In the genomic region with DNA sequence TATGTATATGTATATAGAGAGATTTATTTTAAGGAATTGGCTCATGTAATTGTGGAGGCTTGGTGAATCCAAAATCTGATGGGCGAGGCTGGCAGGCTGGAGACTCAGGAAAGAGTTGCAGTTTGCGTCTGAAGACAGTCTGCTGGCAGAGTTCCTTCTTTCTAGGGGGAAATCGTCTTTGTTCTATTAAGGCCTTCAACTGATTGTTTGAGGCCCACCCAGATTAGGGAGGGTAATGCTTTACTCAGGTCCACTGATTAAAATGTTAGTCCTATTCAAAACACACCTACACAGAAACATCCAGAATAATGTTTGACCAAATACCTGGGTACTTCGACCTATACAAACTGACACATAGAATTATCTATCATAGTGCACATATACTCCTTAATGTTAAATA, we compare ENCODE assay signal across 26 cellular contexts.
"Had no signal": no experiment of that assay in that cellular context is flagged by ENCODE, and none has a peak within 500 bp of the region (broad histone marks: within the 10 kb centered on the region; RNA-seq: fewer than 3 reads in every experiment).

No MANE protein-coding gene starts in this region.

- DNase-seq: nephron progenitor cell; nucleus accumbens; pancreas; psoas muscle; right cardiac atrium; right lobe of liver; sigmoid colon; small intestine; stimulated activated CD4-positive, alpha-beta T cell treated with anti-CD3 and anti-CD28 coated beads, Interleukin-15, amount 100 ng/mL, for 24 hours; stimulated activated CD4-positive, alpha-beta T cell treated with anti-CD3 and anti-CD28 coated beads, Interleukin-2, amount 100 ng/mL, for 24 hours; stimulated activated CD4-positive, alpha-beta T cell treated with anti-CD3 and anti-CD28 coated beads, Interleukin-2, amount 100 ng/mL, for 48 hours; stimulated activated CD4-positive, alpha-beta T cell treated with anti-CD3 and anti-CD28 coated beads, Interleukin-4, amount 100 ng/mL, for 24 hours; stimulated activated naive B cell treated with anti-CD40 and anti-IgM and Interleukin-4, amounts not matched to agents 10 μg/mL and 1 μg/mL and 100 μg/mL, for 72 hours; stimulated activated naive CD4-positive, alpha-beta T cell treated with Interleukin-2 at 50 U/mL for 16 hours; stomach; thyroid gland; trophoblast cell; upper lobe of left lung had no signal

- H3K4me1 Mint-ChIP-seq: nephron progenitor cell; neural crest cell; stimulated activated effector memory CD8-positive, alpha-beta T cell treated with anti-CD3 and anti-CD28 coated beads, Interleukin-12 subunit alpha, Interleukin-12 subunit beta, amount 100 ng/mL, for 72 hours had no signal

- H3K4me3 ChIP-seq: pancreas, psoas muscle, right lobe of liver, sigmoid colon, stomach, thoracic aorta, thyroid gland, tibial nerve, upper lobe of left lung, vagina had no signal

- H3K27ac ChIP-seq: neutrophil, pancreas, psoas muscle, right lobe of liver, sigmoid colon, stomach, thoracic aorta, thyroid gland, tibial nerve, upper lobe of left lung, vagina had no signal

- H3K36me3 ChIP-seq: neutrophil, pancreas, right lobe of liver, sigmoid colon, stomach, thoracic aorta, thyroid gland, tibial nerve, upper lobe of left lung, vagina had no signal

- ATAC-seq: natural killer cell treated with Interleukin-12 subunit alpha and Interleukin-12 subunit beta and Interleukin-15 and Interleukin-18, amount 100 ng/mL, for 72 hours; pancreas; psoas muscle; right cardiac atrium; right lobe of liver; stimulated activated effector memory CD8-positive, alpha-beta T cell treated with anti-CD3 and anti-CD28 coated beads, Interleukin-12 subunit alpha, Interleukin-12 subunit beta, amount 100 ng/mL, for 72 hours; stimulated activated naive B cell treated with anti-CD40 and anti-IgM and Interleukin-4, amounts not matched to agents 10 μg/mL and 1 μg/mL and 100 μg/mL, for 72 hours had no signal

- H3K4me3 Mint-ChIP-seq: natural killer cell treated with Interleukin-12 subunit alpha and Interleukin-12 subunit beta and Interleukin-15 and Interleukin-18, amount 100 ng/mL, for 72 hours; nephron progenitor cell; neural crest cell; stimulated activated effector memory CD8-positive, alpha-beta T cell treated with anti-CD3 and anti-CD28 coated beads, Interleukin-12 subunit alpha, Interleukin-12 subunit beta, amount 100 ng/mL, for 72 hours; stimulated activated naive B cell treated with anti-CD40 and anti-IgM and Interleukin-4, amounts not matched to agents 10 μg/mL and 1 μg/mL and 100 μg/mL, for 72 hours; stimulated activated naive CD8-positive, alpha-beta T cell treated with anti-CD3 and anti-CD28 coated beads, Interleukin-15, Interleukin-2, amounts not matched to agents 100 ng/mL and 50 ng/mL, for 24 hours had no signal

- H3K27me3 Mint-ChIP-seq: natural killer cell treated with Interleukin-12 subunit alpha and Interleukin-12 subunit beta and Interleukin-15 and Interleukin-18, amount 100 ng/mL, for 72 hours; stimulated activated naive B cell treated with anti-CD40 and anti-IgM and Interleukin-4, amounts not matched to agents 10 μg/mL and 1 μg/mL and 100 μg/mL, for 72 hours; stimulated activated naive CD8-positive, alpha-beta T cell treated with anti-CD3 and anti-CD28 coated beads, Interleukin-15, Interleukin-2, amounts not matched to agents 100 ng/mL and 50 ng/mL, for 24 hours had no signal

- H3K36me3 Mint-ChIP-seq: natural killer cell treated with Interleukin-12 subunit alpha and Interleukin-12 subunit beta and Interleukin-15 and Interleukin-18, amount 100 ng/mL, for 72 hours; stimulated activated effector memory CD8-positive, alpha-beta T cell treated with anti-CD3 and anti-CD28 coated beads, Interleukin-12 subunit alpha, Interleukin-12 subunit beta, amount 100 ng/mL, for 72 hours; stimulated activated naive B cell treated with anti-CD40 and anti-IgM and Interleukin-4, amounts not matched to agents 10 μg/mL and 1 μg/mL and 100 μg/mL, for 72 hours had no signal

- H3K9me3 ChIP-seq: neutrophil, pancreas, psoas muscle, right lobe of liver, sigmoid colon, stomach, thoracic aorta, thyroid gland, tibial nerve, upper lobe of left lung, vagina had no signal

- H3K4me1 ChIP-seq: pancreas, psoas muscle, right lobe of liver, thyroid gland, upper lobe of left lung, vagina had no signal

- H3K9me3 Mint-ChIP-seq: stimulated activated naive CD8-positive, alpha-beta T cell treated with anti-CD3 and anti-CD28 coated beads, Interleukin-15, Interleukin-2, amounts not matched to agents 100 ng/mL and 50 ng/mL, for 24 hours had no signal

- H3K27ac Mint-ChIP-seq: natural killer cell treated with Interleukin-12 subunit alpha and Interleukin-12 subunit beta and Interleukin-15 and Interleukin-18, amount 100 ng/mL, for 72 hours; nephron progenitor cell; stimulated activated effector memory CD8-positive, alpha-beta T cell treated with anti-CD3 and anti-CD28 coated beads, Interleukin-12 subunit alpha, Interleukin-12 subunit beta, amount 100 ng/mL, for 72 hours; stimulated activated naive B cell treated with anti-CD40 and anti-IgM and Interleukin-4, amounts not matched to agents 10 μg/mL and 1 μg/mL and 100 μg/mL, for 72 hours; stimulated activated naive CD8-positive, alpha-beta T cell treated with anti-CD3 and anti-CD28 coated beads, Interleukin-15, Interleukin-2, amounts not matched to agents 100 ng/mL and 50 ng/mL, for 24 hours had no signal
